In genomic region chr1:110890474-110891196, GRCh38 we compare ENCODE assay signal across 20 cellular contexts. TPM values are rescaled to one million over a fixed set of nuclear protein-coding genes. Genes with fewer than 3 reads are reported as not detected.
DNase-seq lines count a peak whose midpoint lies in the region; ATAC-seq lines count a peak whose summit lies in the region.
"Had no signal": no experiment of that assay in that cellular context is flagged by ENCODE, and none has a peak within 500 bp of the region (broad histone marks: within the 10 kb centered on the region; RNA-seq: fewer than 3 reads in every experiment).

No MANE protein-coding gene starts in this region.

- no peak for DNase-seq in activated CD4-positive, alpha-beta T cell treated with anti-CD3 and anti-CD28 coated beads for 36 hours
- DNase-seq in activated CD4-positive, alpha-beta T cell treated with anti-CD3 and anti-CD28 coated beads, Interleukin-2, amount 50 U/mL, for 4 hours = no peak
- DNase-seq in activated T-helper 2 cell treated with anti-CD3 and anti-CD28 coated beads, Interferon-gamma antibody, Interleukin-2, Interleukin-4, amounts not matched to agents 10 μg/mL and 5 μg/mL and 100 μg/mL, durations not matched to agents 14 hours and 24 hours and 36 hours (ENCODE audit: low spot score) = no peak
- DNase-seq in naive thymus-derived CD8-positive, alpha-beta T cell = no peak
- DNase-seq: COR-L47; NCI-H1048; NCI-H774; Peyer's patch; stimulated activated naive CD4-positive, alpha-beta T cell treated with Interleukin-2 at 50 U/mL for 16 hours had no signal

- H3K27me3 Mint-ChIP-seq in activated CD4-positive, alpha-beta T cell treated with anti-CD3 and anti-CD28 coated beads for 36 hours = no peaks in the 10 kb centered on the region
- H3K27me3 Mint-ChIP-seq in IgD-negative memory B cell = no peaks in the 10 kb centered on the region
- H3K27me3 Mint-ChIP-seq in activated T-helper 2 cell treated with anti-CD3 and anti-CD28 coated beads, Interferon-gamma antibody, Interleukin-2, Interleukin-4, amounts not matched to agents 10 μg/mL and 5 μg/mL and 100 μg/mL, durations not matched to agents 14 hours and 24 hours and 36 hours (ENCODE audit: low read depth) = no peaks in the 10 kb centered on the region
- no peaks in the 10 kb centered on the region for H3K27me3 Mint-ChIP-seq in naive thymus-derived CD8-positive, alpha-beta T cell
- H3K27me3 Mint-ChIP-seq: progenitor cell of endocrine pancreas had no signal

- CTCF ChIA-PET in activated CD4-positive, alpha-beta T cell treated with anti-CD3 and anti-CD28 coated beads for 36 hours (lab: Charles Lee) = interaction anchor here (0.9 to 1.6 kb wide), 6 partner anchors 11 to 101 kb away, joined by 3 to 5 read pairs (median 4); no protein-coding TSS in a partner anchor

- H3K27ac Mint-ChIP-seq in activated CD4-positive, alpha-beta T cell treated with anti-CD3 and anti-CD28 coated beads for 36 hours = peak overlapping the region; percentile 91
- peak overlapping the region; percentile 46 to 68 (median 60) for H3K27ac Mint-ChIP-seq in IgD-negative memory B cell
- peak overlapping the region; percentile 81 for H3K27ac Mint-ChIP-seq in activated T-helper 2 cell treated with anti-CD3 and anti-CD28 coated beads, Interferon-gamma antibody, Interleukin-2, Interleukin-4, amounts not matched to agents 10 μg/mL and 5 μg/mL and 100 μg/mL, durations not matched to agents 14 hours and 24 hours and 36 hours
- peak overlapping the region; percentile 50 to 95 (median 86) for H3K27ac Mint-ChIP-seq in naive thymus-derived CD8-positive, alpha-beta T cell
- H3K27ac Mint-ChIP-seq: brain, GM23338, progenitor cell of endocrine pancreas had no signal

- POLR2A ChIA-PET in activated CD4-positive, alpha-beta T cell treated with anti-CD3 and anti-CD28 coated beads for 36 hours (lab: Charles Lee) = interaction anchor here (0.6 to 1.5 kb wide), 2 partner anchors 17 to 966 kb away, joined by 4 to 5 read pairs; no protein-coding TSS in a partner anchor
- POLR2A ChIA-PET in naive thymus-derived CD8-positive, alpha-beta T cell (lab: Charles Lee) = interaction anchor here (1.3 to 2.2 kb wide), 2 partner anchors 15 to 17 kb away, joined by 6 read pairs; partner anchors contain the start of gene CD53

- peaks cover 87% of the 10 kb centered on the region for H3K36me3 Mint-ChIP-seq in activated CD4-positive, alpha-beta T cell treated with anti-CD3 and anti-CD28 coated beads for 36 hours (ENCODE audit: low read depth)
- peaks cover 13% of the 10 kb centered on the region for H3K36me3 Mint-ChIP-seq in IgD-negative memory B cell
- peaks cover 85% of the 10 kb centered on the region for H3K36me3 Mint-ChIP-seq in activated T-helper 2 cell treated with anti-CD3 and anti-CD28 coated beads, Interferon-gamma antibody, Interleukin-2, Interleukin-4, amounts not matched to agents 10 μg/mL and 5 μg/mL and 100 μg/mL, durations not matched to agents 14 hours and 24 hours and 36 hours (ENCODE audit: low read depth)
- H3K36me3 Mint-ChIP-seq in naive thymus-derived CD8-positive, alpha-beta T cell = peaks cover 22 to 79% (median 34%) of the 10 kb centered on the region in 3 donors
- H3K36me3 Mint-ChIP-seq: brain had no signal

- ATAC-seq in activated CD4-positive, alpha-beta T cell treated with anti-CD3 and anti-CD28 coated beads for 36 hours = peak; percentile 40
- no peak for ATAC-seq in naive thymus-derived CD8-positive, alpha-beta T cell
- ATAC-seq in HG02623 (IDR thresholded peaks at IDR 0.05; ENCODE audit: unreplicated experiment) (no peak), HG03469 (IDR thresholded peaks at IDR 0.05; ENCODE audit: unreplicated experiment) (no peak), HG03095 (IDR thresholded peaks at IDR 0.05; ENCODE audit: unreplicated experiment) (no peak)
- ATAC-seq: A549, GM23338 had no signal

- H3K4me3 Mint-ChIP-seq in activated CD4-positive, alpha-beta T cell treated with anti-CD3 and anti-CD28 coated beads for 36 hours = no peak overlapping the region
- peak overlapping the region in 3 of 4 donors; percentile 67 to 73 (median 71) for H3K4me3 Mint-ChIP-seq in IgD-negative memory B cell
- H3K4me3 Mint-ChIP-seq in activated T-helper 2 cell treated with anti-CD3 and anti-CD28 coated beads, Interferon-gamma antibody, Interleukin-2, Interleukin-4, amounts not matched to agents 10 μg/mL and 5 μg/mL and 100 μg/mL, durations not matched to agents 14 hours and 24 hours and 36 hours (ENCODE audit: low read depth) = no peak overlapping the region
- H3K4me3 Mint-ChIP-seq in naive thymus-derived CD8-positive, alpha-beta T cell = peak overlapping the region; percentile 34 to 70 (median 62)
- H3K4me3 Mint-ChIP-seq: brain, GM23338 had no signal

- peaks cover 92% of the 10 kb centered on the region for H3K4me1 Mint-ChIP-seq in activated CD4-positive, alpha-beta T cell treated with anti-CD3 and anti-CD28 coated beads for 36 hours
- H3K4me1 Mint-ChIP-seq in IgD-negative memory B cell = peaks cover 65 to 74% (median 70%) of the 10 kb centered on the region in 3 donors
- peaks cover 76% of the 10 kb centered on the region for H3K4me1 Mint-ChIP-seq in activated T-helper 2 cell treated with anti-CD3 and anti-CD28 coated beads, Interferon-gamma antibody, Interleukin-2, Interleukin-4, amounts not matched to agents 10 μg/mL and 5 μg/mL and 100 μg/mL, durations not matched to agents 14 hours and 24 hours and 36 hours (ENCODE audit: low read depth)
- H3K4me1 Mint-ChIP-seq in naive thymus-derived CD8-positive, alpha-beta T cell = peaks cover 57 to 99% (median 91%) of the 10 kb centered on the region in 4 donors
- H3K4me1 Mint-ChIP-seq: brain, GM23338 had no signal

- intact Hi-C loops in activated CD4-positive, alpha-beta T cell treated with anti-CD3 and anti-CD28 coated beads for 36 hours (cut with DNase I, micrococcal nuclease) = no loop called here
- intact Hi-C loops in activated T-helper 2 cell treated with anti-CD3 and anti-CD28 coated beads, Interferon-gamma antibody, Interleukin-2, Interleukin-4, amounts not matched to agents 10 μg/mL and 5 μg/mL and 100 μg/mL, durations not matched to agents 14 hours and 24 hours and 36 hours (cut with micrococcal nuclease) = no loop called here

- peaks cover 4% of the 10 kb centered on the region for H3K9me3 Mint-ChIP-seq in activated CD4-positive, alpha-beta T cell treated with anti-CD3 and anti-CD28 coated beads for 36 hours (ENCODE audit: low read depth)
- H3K9me3 Mint-ChIP-seq in IgD-negative memory B cell = no peaks in the 10 kb centered on the region
- no peaks in the 10 kb centered on the region for H3K9me3 Mint-ChIP-seq in activated T-helper 2 cell treated with anti-CD3 and anti-CD28 coated beads, Interferon-gamma antibody, Interleukin-2, Interleukin-4, amounts not matched to agents 10 μg/mL and 5 μg/mL and 100 μg/mL, durations not matched to agents 14 hours and 24 hours and 36 hours
- peaks cover 0 to 2% (median 0%) of the 10 kb centered on the region in 9 donors for H3K9me3 Mint-ChIP-seq in naive thymus-derived CD8-positive, alpha-beta T cell
- H3K9me3 Mint-ChIP-seq: brain, GM23338 had no signal

RNA-seq across cellular contexts. Expression of gene CD53, which starts 17.7 kb away (rescaled TPM):
- 100 to 1,000 TPM; 238 to 244 TPM for total RNA-seq in activated CD4-positive, alpha-beta T cell treated with anti-CD3 and anti-CD28 coated beads for 36 hours
- polyA plus RNA-seq in IgD-negative memory B cell = 1,279 TPM
- 161 and 165 TPM in 2 replicates for total RNA-seq in activated T-helper 2 cell treated with anti-CD3 and anti-CD28 coated beads, Interferon-gamma antibody, Interleukin-2, Interleukin-4, amounts not matched to agents 10 μg/mL and 5 μg/mL and 100 μg/mL, durations not matched to agents 14 hours and 24 hours and 36 hours
- 100 to 1,000 TPM; 295 to 313 TPM for total RNA-seq in naive thymus-derived CD8-positive, alpha-beta T cell
- polyA plus RNA-seq in naive thymus-derived CD8-positive, alpha-beta T cell = 100 to 1,000 TPM; 619 to 909 (median 820) TPM
- total RNA-seq: epithelial cell of proximal tubule, myocyte, progenitor cell of endocrine pancreas, smooth muscle cell had no signal
- polyA plus RNA-seq: A549, smooth muscle cell had no signal

Comparison
In these comparisons a context has a peak if more than half of its experiments do, and no peak if none do; other contexts are left out.
1. H3K4me3 Mint-ChIP-seq: peak in IgD-negative memory B cell (3 of 4) and naive thymus-derived CD8-positive, alpha-beta T cell (10 of 10); none in activated CD4-positive, alpha-beta T cell treated with anti-CD3 and anti-CD28 coated beads for 36 hours (single experiment) and activated T-helper 2 cell treated with anti-CD3 and anti-CD28 coated beads, Interferon-gamma antibody, Interleukin-2, Interleukin-4, amounts not matched to agents 10 μg/mL and 5 μg/mL and 100 μg/mL, durations not matched to agents 14 hours and 24 hours and 36 hours (single experiment).
2. Peak in every context shown above with its lines, with median percentiles within 50 percentile points of each other: H3K27ac Mint-ChIP-seq.